Comparison of ENCODE assay signal across 8 cellular contexts in the genomic region with DNA sequence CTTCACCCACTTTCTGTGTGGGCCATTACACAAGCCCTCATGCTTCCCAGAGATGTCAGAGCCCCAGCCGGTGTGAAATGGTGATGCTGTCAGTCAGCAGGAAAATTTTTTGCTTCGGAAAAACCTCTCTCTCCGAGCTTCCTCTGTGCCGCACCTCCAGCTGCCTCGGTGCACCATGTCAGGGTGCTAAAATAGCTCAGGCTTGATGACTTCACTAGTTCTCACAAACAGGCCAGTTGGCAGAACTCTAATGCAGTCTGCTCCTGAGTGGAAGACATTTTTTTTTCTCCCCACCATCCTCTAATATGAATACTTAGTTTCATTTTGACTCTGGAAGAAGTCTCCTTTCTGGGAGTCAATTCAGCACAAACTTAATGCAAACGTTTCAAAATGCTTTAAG.
DNase-seq lines count a peak whose midpoint lies in the region; ATAC-seq and TF ChIP-seq lines count a peak whose summit lies in the region.

No MANE protein-coding gene starts in this region.

- peak overlapping the region; percentile 81 for H3K27ac Mint-ChIP-seq in central memory CD8-positive, alpha-beta T cell (ENCODE audit: low read depth)

- no peaks in the 10 kb centered on the region for H3K27me3 ChIP-seq in muscle layer of colon (ENCODE audit: control insufficient read depth in 1 of 2, insufficient read depth in 2 of 2, low read length in 2 of 2)
- no peaks in the 10 kb centered on the region for H3K27me3 ChIP-seq in aorta (ENCODE audit: control insufficient read depth in 1 of 2, insufficient read depth in 2 of 2, low read length in 1 of 2)

- H3K36me3 ChIP-seq in muscle layer of colon (ENCODE audit: insufficient read depth, low read length) (no peaks in the 10 kb centered on the region), aorta (ENCODE audit: control insufficient read depth in 1 of 2, insufficient read depth in 2 of 2, low read length in 1 of 2) (no peaks in the 10 kb centered on the region)

- peak overlapping the region; percentile 45 for H3K27ac ChIP-seq in muscle layer of colon (ENCODE audit: low read depth, low read length)
- H3K27ac ChIP-seq in aorta (ENCODE audit: low read depth in 1 of 2, low read length in 2 of 2) = peak overlapping the region; percentile 67 to 95

- peak overlapping the region; percentile 27 for H3K9ac ChIP-seq in muscle layer of colon (ENCODE audit: low read length)

- ATAC-seq in GM21737 (IDR thresholded peaks at IDR 0.05; ENCODE audit: unreplicated experiment) = peak; percentile 64
- peak; percentile 22 for ATAC-seq in central memory CD8-positive, alpha-beta T cell (replicated peaks; ENCODE audit: extremely low read depth, poor library complexity, severe bottlenecking)
- peak; percentile 88 for ATAC-seq in aorta (ENCODE audit: low FRiP score)

- H3K9me3 ChIP-seq in muscle layer of colon (ENCODE audit: low read length) (no peaks in the 10 kb centered on the region), aorta (ENCODE audit: control insufficient read depth, low read length) (no peaks in the 10 kb centered on the region)

- TF ChIP-seq CTCF in GM12865 (IDR thresholded peaks at IDR 0.05; ENCODE audit: insufficient read depth, low read depth, low read length, missing control alignments) = no peak

- H3K4me3 Mint-ChIP-seq in central memory CD8-positive, alpha-beta T cell = peak overlapping the region; percentile 83

- no peaks in the 10 kb centered on the region for H3K9me3 Mint-ChIP-seq in central memory CD8-positive, alpha-beta T cell

- no peaks in the 10 kb centered on the region for H3K27me3 Mint-ChIP-seq in central memory CD8-positive, alpha-beta T cell

- DNase-seq in GM12865 (ENCODE audit: low read depth) (peak; percentile 85), NAMALWA (ENCODE audit: low spot score) (peak; percentile 87), aorta (peak; percentile 80 to 85), foreskin melanocyte (no peak), erythroblast (lab: John Stamatoyannopoulos, UW) (no peak)
- DNase-seq in central memory CD8-positive, alpha-beta T cell (ENCODE audit: low spot score in 2 of 2) = no peak

- intact Hi-C loops in aorta (cut with DNase I) = loop anchor here (2.0 to 5.0 kb wide), 2 partner anchors 50 to 64 kb away; no protein-coding TSS in a partner anchor

- no peak for TF ChIP-seq POLR2A in erythroblast (IDR thresholded peaks at IDR 0.05; ENCODE audit: low read length)

- 0 to 3% methylated on average over 6 of the region's 6 CpGs for WGBS in aorta, 2 donors

- H3K4me3 ChIP-seq in GM12865 (ENCODE audit: low read depth, low read length) = peak overlapping the region; percentile 45
- H3K4me3 ChIP-seq in muscle layer of colon (ENCODE audit: low read depth in 1 of 2, low read length in 2 of 2) = peak overlapping the region; percentile 13 to 47
- peak overlapping the region; percentile 42 to 72 for H3K4me3 ChIP-seq in aorta (ENCODE audit: low read length in 2 of 2)

- H3K4me1 ChIP-seq in muscle layer of colon (ENCODE audit: insufficient read depth, low read length) (peaks cover 50% of the 10 kb centered on the region), aorta (ENCODE audit: control insufficient read depth in 1 of 2, insufficient read depth in 2 of 2, low read length in 2 of 2) (peaks cover 2 to 14% of the 10 kb centered on the region in 2 donors)

- H3K4me1 Mint-ChIP-seq in central memory CD8-positive, alpha-beta T cell = peaks cover 76% of the 10 kb centered on the region

- peaks cover 15% of the 10 kb centered on the region for H3K36me3 Mint-ChIP-seq in central memory CD8-positive, alpha-beta T cell (ENCODE audit: insufficient read depth)

Comparison
In these comparisons a context has a peak if more than half of its experiments do, and no peak if none do; other contexts are left out.
1. DNase-seq: peak in GM12865 (single experiment), NAMALWA (single experiment) and aorta (2 of 2); none in central memory CD8-positive, alpha-beta T cell (0 of 2), foreskin melanocyte (single experiment) and erythroblast (0 of 2).
2. ATAC-seq: peak in every context shown above with its lines; median percentile 88 in aorta; 64 in GM21737; 22 in central memory CD8-positive, alpha-beta T cell.
3. Peak in every context shown above with its lines, with median percentiles within 50 percentile points of each other: H3K4me3 ChIP-seq.